23 cellular contexts compared by ENCODE assay signal in the genomic region with DNA sequence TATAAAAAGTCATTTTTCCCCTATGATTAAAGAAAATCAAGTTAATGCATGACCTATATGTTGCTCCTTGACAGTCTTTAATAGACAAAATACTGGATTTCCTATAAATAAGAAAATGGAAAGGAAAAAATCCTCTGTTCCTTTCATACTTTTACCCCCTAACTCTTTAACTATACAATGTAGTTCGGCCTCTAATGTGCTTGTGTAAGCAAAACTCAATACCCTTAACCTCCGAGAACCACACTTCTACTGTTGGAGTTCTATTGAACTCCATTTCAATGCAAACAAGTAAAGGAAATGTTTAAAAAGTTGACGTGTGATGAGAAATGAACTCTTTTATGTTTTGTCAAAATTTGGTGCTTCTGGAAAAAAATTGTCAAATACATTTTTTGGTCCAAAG. TPM values are rescaled to one million over a fixed set of nuclear protein-coding genes. Genes with fewer than 3 reads are reported as not detected.
DNase-seq lines count a peak whose midpoint lies in the region; ATAC-seq, FAIRE-seq and TF ChIP-seq lines count a peak whose summit lies in the region.
"Had no signal": no experiment of that assay in that cellular context is flagged by ENCODE, and none has a peak within 500 bp of the region (broad histone marks: within the 10 kb centered on the region; RNA-seq: fewer than 3 reads in every experiment).

No MANE protein-coding gene starts in this region.

- H3K9ac ChIP-seq in Karpas-422 (ENCODE audit: low read length): no peak overlapping the region

- H3K9me3 ChIP-seq in CD4-positive, CD25-positive, alpha-beta regulatory T cell (ENCODE audit: control insufficient read depth in 2 of 2, low read length in 2 of 2): no peaks in the 10 kb centered on the region
- H3K9me3 ChIP-seq in Karpas-422 (ENCODE audit: low read length): no peaks in the 10 kb centered on the region
- H3K9me3 ChIP-seq in small intestine (ENCODE audit: control insufficient read depth, low read depth): no peaks in the 10 kb centered on the region
- H3K9me3 ChIP-seq: SJCRH30 had no signal

- peaks cover 0 to 4% (median 0%) of the 10 kb centered on the region in 7 donors for H3K9me3 Mint-ChIP-seq in CD4-positive, CD25-positive, alpha-beta regulatory T cell
- no peaks in the 10 kb centered on the region for H3K9me3 Mint-ChIP-seq in activated B cell treated with CpG ODN at 0.5 μM for 24 hours
- no peaks in the 10 kb centered on the region for H3K9me3 Mint-ChIP-seq in activated CD4-positive, alpha-beta T cell treated with anti-CD3 and anti-CD28 coated beads for 36 hours (ENCODE audit: low read depth)
- H3K9me3 Mint-ChIP-seq: CD14-positive monocyte had no signal

- no peaks in the 10 kb centered on the region for H3K9me2 ChIP-seq in Karpas-422 (replicated peaks; ENCODE audit: insufficient read depth, low read length)

- H2AFZ ChIP-seq in Karpas-422 (ENCODE audit: low read length): no peak overlapping the region

- H3K36me3 ChIP-seq in CD4-positive, CD25-positive, alpha-beta regulatory T cell (ENCODE audit: control insufficient read depth, insufficient read depth, low read length): no peaks in the 10 kb centered on the region
- H3K36me3 ChIP-seq in Karpas-422 (ENCODE audit: insufficient read depth, low read length) (no peaks in the 10 kb centered on the region), small intestine (ENCODE audit: control insufficient read depth in 2 of 2, insufficient read depth in 2 of 2, low read length in 2 of 2) (no peaks in the 10 kb centered on the region)
- H3K36me3 ChIP-seq: SJCRH30 had no signal

- H3K4me3 Mint-ChIP-seq in CD4-positive, CD25-positive, alpha-beta regulatory T cell: peak overlapping the region in 1 of 4 donors; percentile 59
- H3K4me3 Mint-ChIP-seq in activated B cell treated with CpG ODN at 0.5 μM for 24 hours: peak overlapping the region; percentile 20
- H3K4me3 Mint-ChIP-seq in activated CD4-positive, alpha-beta T cell treated with anti-CD3 and anti-CD28 coated beads for 36 hours: no peak overlapping the region
- H3K4me3 Mint-ChIP-seq: CD14-positive monocyte, T-helper 17 cell had no signal

- H3K4me1 ChIP-seq in CD4-positive, CD25-positive, alpha-beta regulatory T cell (ENCODE audit: control insufficient read depth, insufficient read depth, low read length, poor library complexity, severe bottlenecking): no peaks in the 10 kb centered on the region
- peaks cover 67% of the 10 kb centered on the region for H3K4me1 ChIP-seq in Karpas-422 (ENCODE audit: low read length)
- no peaks in the 10 kb centered on the region for H3K4me1 ChIP-seq in small intestine (ENCODE audit: control insufficient read depth in 2 of 2, insufficient read depth in 1 of 2, low read depth in 1 of 2, low read length in 1 of 2)
- H3K4me1 ChIP-seq: SJCRH30 had no signal

- FAIRE-seq in small intestine (lab: Jason Lieb, UNC): peak; percentile 68
- FAIRE-seq: K562 had no signal

- intact Hi-C loops in activated B cell treated with CpG ODN at 0.5 μM for 24 hours (cut with micrococcal nuclease): no loop called here
- intact Hi-C loops in activated CD4-positive, alpha-beta T cell treated with anti-CD3 and anti-CD28 coated beads for 36 hours (cut with DNase I, micrococcal nuclease): no loop called here

- POLR2A ChIA-PET in activated B cell treated with CpG ODN at 0.5 μM for 24 hours (lab: Charles Lee): interaction anchor here (1.8 to 2.9 kb wide), 5 partner anchors 11 to 174 kb away, joined by 4 to 36 read pairs (median 17); no protein-coding TSS in a partner anchor
- POLR2A ChIA-PET in activated CD4-positive, alpha-beta T cell treated with anti-CD3 and anti-CD28 coated beads for 36 hours (lab: Charles Lee): no interaction called here

- no peaks in the 10 kb centered on the region for H3K36me3 Mint-ChIP-seq in CD4-positive, CD25-positive, alpha-beta regulatory T cell
- H3K36me3 Mint-ChIP-seq in activated B cell treated with CpG ODN at 0.5 μM for 24 hours (ENCODE audit: low read depth): peaks cover 2% of the 10 kb centered on the region
- H3K36me3 Mint-ChIP-seq in activated CD4-positive, alpha-beta T cell treated with anti-CD3 and anti-CD28 coated beads for 36 hours (ENCODE audit: low read depth): no peaks in the 10 kb centered on the region

- H3K27me3 ChIP-seq in CD4-positive, CD25-positive, alpha-beta regulatory T cell (ENCODE audit: control insufficient read depth, insufficient read depth, low read length): no peaks in the 10 kb centered on the region
- H3K27me3 ChIP-seq in Karpas-422 (ENCODE audit: low read length) (peaks cover 3% of the 10 kb centered on the region; the same call in 1 of the 2 replicates), small intestine (ENCODE audit: control insufficient read depth in 2 of 2, insufficient read depth in 2 of 2, low read length in 2 of 2) (no peaks in the 10 kb centered on the region)
- H3K27me3 ChIP-seq: SJCRH30 had no signal

- TF ChIP-seq CTCF in activated B cell treated with CpG ODN at 0.5 μM for 24 hours (IDR thresholded peaks at IDR 0.05): no peak

- no peak overlapping the region for H3K27ac Mint-ChIP-seq in CD4-positive, CD25-positive, alpha-beta regulatory T cell
- H3K27ac Mint-ChIP-seq in activated B cell treated with CpG ODN at 0.5 μM for 24 hours: peak overlapping the region; percentile 90
- no peak overlapping the region for H3K27ac Mint-ChIP-seq in activated CD4-positive, alpha-beta T cell treated with anti-CD3 and anti-CD28 coated beads for 36 hours
- H3K27ac Mint-ChIP-seq: T-helper 17 cell had no signal

- H3K79me2 ChIP-seq in Karpas-422 (ENCODE audit: low read length): no peaks in the 10 kb centered on the region

- H3K4me1 Mint-ChIP-seq in CD4-positive, CD25-positive, alpha-beta regulatory T cell: peaks cover 0 to 12% (median 6%) of the 10 kb centered on the region in 4 donors
- H3K4me1 Mint-ChIP-seq in activated B cell treated with CpG ODN at 0.5 μM for 24 hours: peaks cover 85% of the 10 kb centered on the region
- H3K4me1 Mint-ChIP-seq in activated CD4-positive, alpha-beta T cell treated with anti-CD3 and anti-CD28 coated beads for 36 hours: peaks cover 3% of the 10 kb centered on the region
- H3K4me1 Mint-ChIP-seq: T-helper 17 cell had no signal

- no peaks in the 10 kb centered on the region for H3K27me3 Mint-ChIP-seq in CD4-positive, CD25-positive, alpha-beta regulatory T cell
- H3K27me3 Mint-ChIP-seq in activated B cell treated with CpG ODN at 0.5 μM for 24 hours: no peaks in the 10 kb centered on the region
- H3K27me3 Mint-ChIP-seq in activated CD4-positive, alpha-beta T cell treated with anti-CD3 and anti-CD28 coated beads for 36 hours: no peaks in the 10 kb centered on the region
- H3K27me3 Mint-ChIP-seq: T-helper 17 cell had no signal

- H3K4me3 ChIP-seq in CD4-positive, CD25-positive, alpha-beta regulatory T cell (ENCODE audit: low read depth, low read length): no peak overlapping the region
- H3K4me3 ChIP-seq in Karpas-422 (ENCODE audit: low read length) (no peak overlapping the region), small intestine (ENCODE audit: low read depth in 1 of 2, low read length in 2 of 2) (no peak overlapping the region)
- H3K4me3 ChIP-seq: K562, SJCRH30 had no signal

- H4K20me1 ChIP-seq in Karpas-422 (ENCODE audit: insufficient read depth, low read depth, low read length): no peaks in the 10 kb centered on the region

- no peak for DNase-seq in CD4-positive, CD25-positive, alpha-beta regulatory T cell
- no peak for DNase-seq in Karpas-422
- DNase-seq in activated B cell treated with CpG ODN at 0.5 μM for 24 hours: no peak
- DNase-seq in small intestine: no peak
- DNase-seq in cerebellar cortex (ENCODE audit: low spot score): no peak
- DNase-seq in activated CD4-positive, alpha-beta T cell treated with anti-CD3 and anti-CD28 coated beads for 36 hours: no peak
- no peak for DNase-seq in stimulated activated CD4-positive, alpha-beta T cell treated with anti-CD3 and anti-CD28 coated beads, Interleukin-2, amount 100 ng/mL, for 48 hours
- DNase-seq: COR-L47; DMS79 treated with DMSO at 0.1 percent for 48 hours; MM.1S; NCI-H1092; NCI-H1436 treated with DMSO at 0.1 percent for 48 hours; NCI-H2029 treated with DMSO at 0.1 percent for 48 hours; NCI-H345; NCI-H524; NCI-H774; NK-92 treated with Interleukin-12 subunit alpha and Interleukin-12 subunit beta, amount 100 ng/mL, for 24 hours; OCI-M1; SJCRH30; T-helper 17 cell had no signal

- H3K4me2 ChIP-seq in Karpas-422 (ENCODE audit: low read depth, low read length, poor library complexity, severe bottlenecking): peak overlapping the region; percentile 30

- ATAC-seq in CD4-positive, CD25-positive, alpha-beta regulatory T cell (ENCODE audit: low read depth in 2 of 2): no peak
- ATAC-seq in activated B cell treated with CpG ODN at 0.5 μM for 24 hours (ENCODE audit: low read depth) (no peak), HG02981 (IDR thresholded peaks at IDR 0.05; ENCODE audit: unreplicated experiment) (no peak)
- no peak for ATAC-seq in activated CD4-positive, alpha-beta T cell treated with anti-CD3 and anti-CD28 coated beads for 36 hours
- ATAC-seq: K562, T-helper 17 cell had no signal

- H3K27ac ChIP-seq in CD4-positive, CD25-positive, alpha-beta regulatory T cell (ENCODE audit: insufficient read depth, low read length, poor library complexity, severe bottlenecking): peak overlapping the region; percentile 15
- no peak overlapping the region for H3K27ac ChIP-seq in Karpas-422 (ENCODE audit: low read length)
- H3K27ac ChIP-seq in small intestine (ENCODE audit: low read depth in 1 of 2, low read length in 1 of 2): no peak overlapping the region
- H3K27ac ChIP-seq: SJCRH30 had no signal

- 69 to 81% (median 79%) methylated on average over 3 of the region's 3 CpGs for WGBS in small intestine, 3 donors

- CTCF ChIA-PET in activated B cell treated with CpG ODN at 0.5 μM for 24 hours (lab: Charles Lee): interaction anchor here (1.8 kb wide), 1 partner anchor 40 kb away, joined by 4 read pairs; no protein-coding TSS in a partner anchor
- CTCF ChIA-PET in activated CD4-positive, alpha-beta T cell treated with anti-CD3 and anti-CD28 coated beads for 36 hours (lab: Charles Lee): no interaction called here

RNA-seq across cellular contexts. Expression of a gene that starts 36.0 kb away (rescaled TPM):
- total RNA-seq in CD4-positive, CD25-positive, alpha-beta regulatory T cell: 10.4 TPM
- polyA plus RNA-seq in CD4-positive, CD25-positive, alpha-beta regulatory T cell: 10 to 100 TPM in 2 of 4 donors, 1 to 10 TPM in 2; 4.1 to 23.7 (median 10.1) TPM
- 1.7 and 5.2 TPM in 2 replicates for total RNA-seq in Karpas-422 (2014; rRNA removed; shearing (Covaris generic); ENCODE audit: low replicate concordance)
- total RNA-seq in activated B cell treated with CpG ODN at 0.5 μM for 24 hours: 136 and 149 TPM in 2 replicates
- polyA plus RNA-seq in small intestine: 1 to 10 TPM in 2 of 3 donors, not detected in 1; 2.2 to 2.7 TPM
- under 1 TPM; 0.69 to 0.94 TPM for total RNA-seq in activated CD4-positive, alpha-beta T cell treated with anti-CD3 and anti-CD28 coated beads for 36 hours

Comparison
In these comparisons a context has a peak if more than half of its experiments do, and no peak if none do; other contexts are left out.
1. RNA of a gene that starts 36.0 kb away (total RNA-seq): 136 to 149 TPM in activated B cell treated with CpG ODN at 0.5 μM for 24 hours; 10.4 TPM in CD4-positive, CD25-positive, alpha-beta regulatory T cell (single experiment), 1.7 to 5.2 TPM in Karpas-422 and 0.69 to 0.94 TPM in activated CD4-positive, alpha-beta T cell treated with anti-CD3 and anti-CD28 coated beads for 36 hours; every median in the first group is over 10 times any median in the second.